8 cellular contexts compared by ENCODE assay signal in the genomic region with DNA sequence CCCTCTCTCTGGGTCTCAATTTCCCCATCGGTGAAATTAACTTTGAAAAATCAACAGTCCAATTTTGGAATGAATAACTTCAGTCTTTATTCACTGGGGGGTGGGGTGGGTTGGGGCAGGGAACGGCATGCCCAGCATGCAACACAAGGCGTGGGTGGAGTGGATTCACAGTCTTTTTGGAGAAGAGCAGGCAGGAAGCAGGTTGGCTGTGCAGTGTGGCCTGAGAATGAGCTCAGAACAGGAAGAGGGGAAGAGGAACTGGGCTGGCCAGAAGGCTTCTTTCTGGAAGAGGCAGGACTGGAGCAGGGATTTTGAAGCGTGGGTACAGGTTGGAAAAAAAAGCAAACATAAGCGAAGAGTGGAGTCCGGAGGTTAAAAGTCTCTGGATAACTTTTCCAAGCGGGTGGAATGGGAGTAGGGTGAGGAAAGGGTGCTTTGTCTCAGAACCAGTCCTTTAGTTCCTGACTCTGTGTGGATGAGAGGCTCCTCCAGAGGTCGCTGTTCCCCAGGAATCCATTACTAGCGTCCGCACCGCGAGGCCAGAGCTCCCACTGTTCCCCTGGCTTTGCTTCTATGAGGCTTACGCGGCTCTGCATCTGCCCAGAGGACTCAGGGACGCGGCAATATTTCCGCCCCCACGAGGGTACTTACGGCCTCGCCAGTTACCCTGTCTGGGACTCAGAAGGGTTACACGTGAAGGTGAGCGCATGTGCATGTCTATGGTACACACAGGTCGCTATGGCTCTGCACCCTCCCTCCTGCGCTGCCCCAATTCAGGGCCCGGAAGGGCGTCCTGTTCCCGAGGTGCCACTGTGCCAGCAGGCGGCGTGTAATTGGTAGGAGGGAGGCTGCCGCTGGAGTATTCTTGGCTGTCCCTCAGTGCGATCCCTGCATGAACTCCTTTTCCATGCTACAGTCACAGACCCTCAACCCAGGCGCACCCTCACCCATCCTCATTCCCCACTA. TPM values are rescaled to one million over a fixed set of nuclear protein-coding genes. Genes with fewer than 3 reads are reported as not detected.
DNase-seq lines count a peak whose midpoint lies in the region; ATAC-seq and TF ChIP-seq lines count a peak whose summit lies in the region.

No MANE protein-coding gene starts in this region.

- peaks cover 48% of the 10 kb centered on the region for H3K27me3 ChIP-seq in lower lobe of right lung (ENCODE audit: low read depth)

- peak; percentile 52 to 66 for ATAC-seq in lower lobe of right lung
- ATAC-seq in GM21825 (IDR thresholded peaks at IDR 0.05; ENCODE audit: unreplicated experiment), result no peak

- peaks cover 44% of the 10 kb centered on the region for H3K4me1 ChIP-seq in lower lobe of right lung

- no peaks in the 10 kb centered on the region for H3K36me3 ChIP-seq in lower lobe of right lung

- TF ChIP-seq CTCF in GM20000 (IDR thresholded peaks at IDR 0.05; ENCODE audit: extremely low read depth, missing control alignments) (peak; percentile 45), lower lobe of right lung (IDR thresholded peaks at IDR 0.05) (peak; percentile 71)

- DNase-seq in AG20443 (ENCODE audit: low spot score) (peak; percentile 87), GM20000 (ENCODE audit: low spot score) (peak; percentile 76), NCI-H2227 treated with DMSO at 0.1 percent for 48 hours (lab: John Stamatoyannopoulos, UW) (peak; percentile 59), lower lobe of right lung (peak; percentile 68)
- DNase-seq in activated CD4-positive, alpha-beta T cell treated with anti-CD3 and anti-CD28 coated beads, Interleukin-2, amount 50 U/mL, for 4 hours, result peak; percentile 53 to 57
- DNase-seq in effector CD4-positive, alpha-beta T cell, result peak; percentile 46
- peak; percentile 35 for DNase-seq in stimulated activated CD8-positive, alpha-beta memory T cell treated with anti-CD3 and anti-CD28 coated beads, Interleukin-7, amount 100 ng/mL, for 24 hours (ENCODE audit: low read depth)

- H3K27ac ChIP-seq in lower lobe of right lung, result no peak overlapping the region

- no peaks in the 10 kb centered on the region for H3K9me3 ChIP-seq in lower lobe of right lung

- intact Hi-C loops in lower lobe of right lung (cut with DNase I), result no loop called here

- H3K4me3 ChIP-seq in lower lobe of right lung, result peak overlapping the region; percentile 21

RNA-seq across cellular contexts. Expression of a gene that starts 5.5 kb away (rescaled TPM):
- total RNA-seq in lower lobe of right lung, result 0.44 TPM

RNA-seq across cellular contexts. Expression of a gene that starts 16.3 kb away (rescaled TPM):
- total RNA-seq in lower lobe of right lung, result not detected

Comparison
In these comparisons a context has a peak if more than half of its experiments do, and no peak if none do; other contexts are left out.
1. DNase-seq: peak in every context shown above with its lines; median percentile 87 in AG20443; 76 in GM20000; 68 in lower lobe of right lung; 59 in NCI-H2227 treated with DMSO at 0.1 percent for 48 hours; 55 in activated CD4-positive, alpha-beta T cell treated with anti-CD3 and anti-CD28 coated beads, Interleukin-2, amount 50 U/mL, for 4 hours; 46 in effector CD4-positive, alpha-beta T cell; 35 in stimulated activated CD8-positive, alpha-beta memory T cell treated with anti-CD3 and anti-CD28 coated beads, Interleukin-7, amount 100 ng/mL, for 24 hours.